9 cellular contexts compared by ENCODE assay signal in the genomic region with DNA sequence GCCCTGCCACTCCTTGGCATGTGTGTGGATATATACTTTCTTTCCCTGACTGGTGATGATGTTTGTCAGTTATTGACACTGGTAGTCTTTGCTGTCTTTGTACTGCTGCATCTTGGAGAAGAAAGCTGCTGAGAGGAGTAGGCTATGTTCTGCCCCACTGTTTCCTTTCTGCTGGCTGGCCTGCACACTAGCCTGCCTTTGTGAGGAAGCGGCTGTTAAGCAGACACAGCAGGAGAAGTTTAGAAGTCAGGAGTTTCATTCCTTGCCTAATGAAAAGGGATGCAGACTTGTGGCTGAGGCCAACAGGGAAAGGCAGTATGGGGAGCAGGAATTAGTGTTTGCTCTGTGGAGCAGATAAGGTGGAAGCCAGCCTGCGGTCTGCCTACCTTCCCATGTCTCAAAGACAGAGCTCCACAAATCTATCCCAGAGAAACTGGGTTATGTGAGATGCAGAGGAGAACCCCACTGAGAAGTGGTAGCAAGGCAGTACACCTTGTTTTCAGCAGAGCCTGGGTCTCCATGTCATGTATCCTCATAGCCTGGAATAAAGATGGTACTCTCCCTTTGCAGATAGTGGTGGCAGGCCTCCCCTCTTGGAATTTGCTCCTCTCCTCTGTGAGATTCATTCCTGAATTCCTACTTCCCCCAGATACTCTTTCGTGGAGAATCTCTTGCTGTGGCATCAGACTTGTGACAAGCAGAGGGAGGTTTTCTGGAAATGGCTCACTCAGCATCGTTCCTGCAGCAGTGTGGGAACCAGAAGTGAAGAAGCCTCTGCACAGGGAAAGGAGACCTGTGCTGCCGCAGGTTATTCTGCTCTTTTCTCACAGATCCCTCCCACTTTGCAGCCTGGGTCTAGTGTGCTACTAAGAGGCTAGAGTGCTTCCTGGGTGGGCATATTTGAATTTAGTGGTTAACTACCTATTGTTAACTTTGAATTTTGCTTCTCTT.
DNase-seq lines count a peak whose midpoint lies in the region; ATAC-seq and TF ChIP-seq lines count a peak whose summit lies in the region.
"Had no signal": no experiment of that assay in that cellular context is flagged by ENCODE, and none has a peak within 500 bp of the region (broad histone marks: within the 10 kb centered on the region; RNA-seq: fewer than 3 reads in every experiment).

No MANE protein-coding gene starts in this region.

- H3K9me3 ChIP-seq in HEK293 (ENCODE audit: control insufficient read depth, insufficient read depth, low read depth, low read length), result no peaks in the 10 kb centered on the region
- no peaks in the 10 kb centered on the region for H3K9me3 ChIP-seq in ascending aorta
- H3K9me3 ChIP-seq: testis had no signal

- H3K27ac ChIP-seq in HEK293 (ENCODE audit: extremely low read depth, low read depth, low read length), result no peak overlapping the region
- no peak overlapping the region for H3K27ac ChIP-seq in ascending aorta
- H3K27ac ChIP-seq: testis had no signal

- H3K36me3 ChIP-seq in HEK293 (ENCODE audit: control insufficient read depth in 2 of 2, insufficient read depth in 1 of 2, low read length in 2 of 2), result no peaks in the 10 kb centered on the region
- no peaks in the 10 kb centered on the region for H3K36me3 ChIP-seq in ascending aorta

- H3K27me3 ChIP-seq in ascending aorta, result no peaks in the 10 kb centered on the region
- H3K27me3 ChIP-seq: testis had no signal

- ATAC-seq in left colon (peak; percentile 31), HG03439 (IDR thresholded peaks at IDR 0.05; ENCODE audit: unreplicated experiment) (no peak)

- 0 out of 2 replicates have a peak, but pooled peaks cover 4% of the 10 kb centered on the region for H3K4me1 ChIP-seq in HEK293 (ENCODE audit: control insufficient read depth, insufficient read depth, low read length)
- H3K4me1 ChIP-seq in ascending aorta, result peaks cover 0 to 1% of the 10 kb centered on the region in 2 donors

- POLR2A ChIA-PET in HEK293 (lab: Yijun Ruan, JAX), result no interaction called here

- DNase-seq in ELF-1 (ENCODE audit: low read depth, low spot score) (peak; percentile 57), UCSD-AML1 (lab: John Stamatoyannopoulos, UW; ENCODE audit: unreplicated experiment) (peak; percentile 9), left colon (no peak), DMS79 (lab: John Stamatoyannopoulos, UW) (no peak), globus pallidus (ENCODE audit: low spot score) (no peak), ascending aorta (ENCODE audit: low spot score in 2 of 2) (no peak)
- DNase-seq: testis had no signal

- CTCF ChIA-PET in HEK293 (lab: Yijun Ruan, JAX), result no interaction called here

- intact Hi-C loops in left colon (cut with DNase I, micrococcal nuclease), result no loop called here
- intact Hi-C loops in ascending aorta (cut with DNase I), result no loop called here

- TF ChIP-seq CTCF in HEK293 (tag by site-specific recombination; IDR thresholded peaks at IDR 0.05) (no peak), ascending aorta (IDR thresholded peaks at IDR 0.05) (no peak)

- no peak overlapping the region for H3K4me3 ChIP-seq in HEK293 (ENCODE audit: low read depth, low read length)
- H3K4me3 ChIP-seq in ascending aorta, result no peak overlapping the region
- H3K4me3 ChIP-seq: testis had no signal

TF ChIP-seq in HEK293, 187 proteins besides CTCF, POLR2A, EP300 and RAD21:
- TF ChIP-seq, protein P1, sequence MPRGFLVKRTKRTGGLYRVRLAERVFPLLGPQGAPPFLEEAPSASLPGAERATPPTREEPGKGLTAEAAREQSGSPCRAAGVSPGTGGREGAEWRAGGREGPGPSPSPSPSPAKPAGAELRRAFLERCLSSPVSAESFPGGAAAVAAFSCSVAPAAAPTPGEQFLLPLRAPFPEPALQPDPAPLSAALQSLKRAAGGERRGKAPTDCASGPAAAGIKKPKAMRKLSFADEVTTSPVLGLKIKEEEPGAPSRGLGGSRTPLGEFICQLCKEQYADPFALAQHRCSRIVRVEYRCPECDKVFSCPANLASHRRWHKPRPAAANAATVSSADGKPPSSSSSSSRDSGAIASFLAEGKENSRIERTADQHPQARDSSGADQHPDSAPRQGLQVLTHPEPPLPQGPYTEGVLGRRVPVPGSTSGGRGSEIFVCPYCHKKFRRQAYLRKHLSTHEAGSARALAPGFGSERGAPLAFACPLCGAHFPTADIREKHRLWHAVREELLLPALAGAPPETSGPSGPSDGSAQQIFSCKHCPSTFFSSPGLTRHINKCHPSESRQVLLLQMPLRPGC (tag by site-specific recombination; IDR thresholded peaks at IDR 0.05), result no peak
- TF ChIP-seq ZNF37A (tag by site-specific recombination; IDR thresholded peaks at IDR 0.05) (no peak), ZNF600 (tag by site-specific recombination; IDR thresholded peaks at IDR 0.05) (peak; percentile 36; the same call in 1 of the 2 replicates), ZNF707 (tag by site-specific recombination; IDR thresholded peaks at IDR 0.05) (no peak), ZNF768 (tag by site-specific recombination; IDR thresholded peaks at IDR 0.05) (no peak), ZNF626 (tag by site-specific recombination; IDR thresholded peaks at IDR 0.05) (no peak), ZNF549 (tag by site-specific recombination; IDR thresholded peaks at IDR 0.05) (no peak), ZBTB20 (tag by site-specific recombination; IDR thresholded peaks at IDR 0.05) (no peak), ZNF624 (tag by site-specific recombination; IDR thresholded peaks at IDR 0.05) (no peak), ZNF621 (tag by site-specific recombination; IDR thresholded peaks at IDR 0.05) (no peak)
- TF ChIP-seq, protein P2, sequence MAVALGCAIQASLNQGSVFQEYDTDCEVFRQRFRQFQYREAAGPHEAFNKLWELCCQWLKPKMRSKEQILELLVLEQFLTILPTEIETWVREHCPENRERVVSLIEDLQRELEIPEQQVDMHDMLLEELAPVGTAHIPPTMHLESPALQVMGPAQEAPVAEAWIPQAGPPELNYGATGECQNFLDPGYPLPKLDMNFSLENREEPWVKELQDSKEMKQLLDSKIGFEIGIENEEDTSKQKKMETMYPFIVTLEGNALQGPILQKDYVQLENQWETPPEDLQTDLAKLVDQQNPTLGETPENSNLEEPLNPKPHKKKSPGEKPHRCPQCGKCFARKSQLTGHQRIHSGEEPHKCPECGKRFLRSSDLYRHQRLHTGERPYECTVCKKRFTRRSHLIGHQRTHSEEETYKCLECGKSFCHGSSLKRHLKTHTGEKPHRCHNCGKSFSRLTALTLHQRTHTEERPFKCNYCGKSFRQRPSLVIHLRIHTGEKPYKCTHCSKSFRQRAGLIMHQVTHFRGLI (tag by site-specific recombination; IDR thresholded peaks at IDR 0.05), result peak; percentile 58

Comparison
In these comparisons a context has a peak if more than half of its experiments do, and no peak if none do; other contexts are left out.
1. DNase-seq: peak in ELF-1 (single experiment) and UCSD-AML1 (single experiment); none in left colon (0 of 2), DMS79 (single experiment), globus pallidus (single experiment) and ascending aorta (0 of 2).